ENCODE assay signal across 2 cellular contexts in genomic region chr19:2853015-2853606, GRCh38.
TF ChIP-seq lines count a peak whose summit lies in the region.

No MANE protein-coding gene starts in this region.

TF ChIP-seq in HCT116, 20 proteins besides CTCF, POLR2A, EP300 and RAD21:
- TF ChIP-seq CBX3 (IDR thresholded peaks at IDR 0.05; ENCODE audit: low read depth) (peak; percentile 11; the same call in 1 of the 2 replicates), TCF7L2 (IDR thresholded peaks at IDR 0.05; ENCODE audit: borderline replicate concordance, extremely low read depth, insufficient read depth, insufficient read length) (no peak)
TF ChIP-seq in HCT116: peak in this region for 1.

TF ChIP-seq in WTC11, 78 proteins besides CTCF, POLR2A, EP300 and RAD21:
- no peak for TF ChIP-seq E2F4 (CRISPR knock-in tag; IDR thresholded peaks at IDR 0.05; ENCODE audit: borderline replicate concordance, low read depth)
- TF ChIP-seq ZNF416 (CRISPR knock-in tag; IDR thresholded peaks at IDR 0.05), result no peak
- no peak for TF ChIP-seq MXD4 (CRISPR knock-in tag; IDR thresholded peaks at IDR 0.05; ENCODE audit: borderline replicate concordance)
- TF ChIP-seq CREM (CRISPR knock-in tag; IDR thresholded peaks at IDR 0.05), result no peak
- no peak for TF ChIP-seq FOXP1 (CRISPR knock-in tag; IDR thresholded peaks at IDR 0.05; ENCODE audit: borderline replicate concordance)
- no peak for TF ChIP-seq CDX4 (CRISPR knock-in tag; IDR thresholded peaks at IDR 0.05; ENCODE audit: borderline replicate concordance)
- no peak for TF ChIP-seq ETV6 (CRISPR knock-in tag; IDR thresholded peaks at IDR 0.05)
- no peak for TF ChIP-seq TCF7 (CRISPR knock-in tag; IDR thresholded peaks at IDR 0.05; ENCODE audit: low read depth)
- TF ChIP-seq JUN (CRISPR knock-in tag; IDR thresholded peaks at IDR 0.05), result no peak
- no peak for TF ChIP-seq ZNF263 (CRISPR knock-in tag; IDR thresholded peaks at IDR 0.05; ENCODE audit: low read depth)
- TF ChIP-seq MAX (CRISPR knock-in tag; IDR thresholded peaks at IDR 0.05), result no peak
- TF ChIP-seq GTF2I (CRISPR knock-in tag; conservative IDR thresholded peaks at IDR 0.05), result no peak
- no peak for TF ChIP-seq SMAD3 (CRISPR knock-in tag; IDR thresholded peaks at IDR 0.05; ENCODE audit: borderline replicate concordance)
- TF ChIP-seq ZNF317 (CRISPR knock-in tag; IDR thresholded peaks at IDR 0.05; ENCODE audit: borderline replicate concordance, low read depth), result no peak
- no peak for TF ChIP-seq ZNF232 (CRISPR knock-in tag; IDR thresholded peaks at IDR 0.05)
- no peak for TF ChIP-seq ZNF532 (CRISPR knock-in tag; IDR thresholded peaks at IDR 0.05; ENCODE audit: borderline replicate concordance)
- TF ChIP-seq ZNF512 (CRISPR knock-in tag; IDR thresholded peaks at IDR 0.05; ENCODE audit: borderline replicate concordance), result no peak
- no peak for TF ChIP-seq NR2C2 (CRISPR knock-in tag; IDR thresholded peaks at IDR 0.05)
TF ChIP-seq in WTC11: peak in this region for 0.
